In genomic region chr18:9536354-9537152, GRCh38 we compare ENCODE assay signal across 15 cellular contexts.
A peak's percentile ranks its signal among the peaks of the same experiment; 100 is the strongest.
DNase-seq lines count a peak whose midpoint lies in the region; ATAC-seq and TF ChIP-seq lines count a peak whose summit lies in the region.
"Had no signal": no experiment of that assay in that cellular context is flagged by ENCODE, and none has a peak within 500 bp of the region (broad histone marks: within the 10 kb centered on the region; RNA-seq: fewer than 3 reads in every experiment).

No MANE protein-coding gene starts in this region.

- peak overlapping the region; percentile 32 for H3K4me2 ChIP-seq in GM23248 (ENCODE audit: unreplicated experiment)
- no peak overlapping the region for H3K4me2 ChIP-seq in fibroblast of lung (ENCODE audit: extremely low read depth, insufficient read depth, low read length)

- H3K27ac Mint-ChIP-seq in natural killer cell treated with Interleukin-12 subunit alpha and Interleukin-12 subunit beta and Interleukin-15 and Interleukin-18, amount 100 ng/mL, for 72 hours = peak overlapping the region in 1 of 2 donors; percentile 69
- H3K27ac Mint-ChIP-seq: activated CD4-positive, alpha-beta memory T cell treated with anti-CD3 and anti-CD28 coated beads for 36 hours had no signal

- no peak overlapping the region for H3K4me3 ChIP-seq in GM23248
- no peak overlapping the region for H3K4me3 ChIP-seq in fibroblast of lung (replicated peaks in 1 of 4; ENCODE audit: control extremely low read depth in 1 of 4, insufficient read depth in 1 of 4, low read depth in 3 of 4, low read length in 4 of 4)
- no peak overlapping the region for H3K4me3 ChIP-seq in skeletal muscle cell (ENCODE audit: low read depth, low read length)
- H3K4me3 ChIP-seq in coronary artery = no peak overlapping the region
- H3K4me3 ChIP-seq: HAP-1, right atrium auricular region had no signal

- in situ Hi-C loops in GM23248 (cut with MboI) = no loop called here

- no peaks in the 10 kb centered on the region for H3K79me2 ChIP-seq in GM23248 (ENCODE audit: insufficient read depth)
- H3K79me2 ChIP-seq in fibroblast of lung (ENCODE audit: control insufficient read depth, insufficient read depth, low read length) = no peaks in the 10 kb centered on the region

- H3K9ac ChIP-seq in GM23248 = peak overlapping the region; percentile 67; the same call in 1 of the 2 replicates
- H3K9ac ChIP-seq in fibroblast of lung (ENCODE audit: insufficient read depth, low read length) = no peak overlapping the region

- no peak overlapping the region for H3K4me3 Mint-ChIP-seq in natural killer cell treated with Interleukin-12 subunit alpha and Interleukin-12 subunit beta and Interleukin-15 and Interleukin-18, amount 100 ng/mL, for 72 hours
- H3K4me3 Mint-ChIP-seq: activated CD4-positive, alpha-beta memory T cell treated with anti-CD3 and anti-CD28 coated beads for 36 hours had no signal

- peaks cover 43% of the 10 kb centered on the region for H3F3A ChIP-seq in GM23248 (ENCODE audit: insufficient read depth)

- H3K36me3 ChIP-seq in GM23248 (ENCODE audit: low read depth) (peaks cover 16% of the 10 kb centered on the region), fibroblast of lung (ENCODE audit: control insufficient read depth, insufficient read depth, low read length) (peaks cover 15% of the 10 kb centered on the region)

- H3K27ac ChIP-seq in GM23248 (peak overlapping the region; percentile 90), RWPE1 (peak overlapping the region; percentile 83), fibroblast of lung (ENCODE audit: insufficient read depth, low read length) (peak overlapping the region; percentile 86), coronary artery (peak overlapping the region in 1 of 2 donors; percentile 86)
- H3K27ac ChIP-seq: right atrium auricular region had no signal

- H4K20me1 ChIP-seq in GM23248 (ENCODE audit: insufficient read depth) (no peaks in the 10 kb centered on the region), fibroblast of lung (ENCODE audit: control insufficient read depth, extremely low read depth, insufficient read depth, low read length) (no peaks in the 10 kb centered on the region)

- TF ChIP-seq CTCF in RWPE1 (conservative IDR thresholded peaks at IDR 0.05; ENCODE audit: low read depth) = no peak
- TF ChIP-seq CTCF in fibroblast of lung (conservative IDR thresholded peaks at IDR 0.05 in 1 of 2, IDR thresholded peaks at IDR 0.05 in 1 of 2; ENCODE audit: low read depth in 1 of 2, low read length in 2 of 2) = no peak
- no peak for TF ChIP-seq CTCF in coronary artery (IDR thresholded peaks at IDR 0.05)

- no peaks in the 10 kb centered on the region for H3K27me3 ChIP-seq in GM23248 (replicated peaks; ENCODE audit: insufficient read depth)
- no peaks in the 10 kb centered on the region for H3K27me3 ChIP-seq in fibroblast of lung (ENCODE audit: control insufficient read depth, insufficient read depth, low read length)
- H3K27me3 ChIP-seq: right atrium auricular region had no signal

- ATAC-seq in natural killer cell treated with Interleukin-12 subunit alpha and Interleukin-12 subunit beta and Interleukin-15 and Interleukin-18, amount 100 ng/mL, for 72 hours = no peak
- ATAC-seq in GM19463 (IDR thresholded peaks at IDR 0.05; ENCODE audit: unreplicated experiment) = no peak

- no peaks in the 10 kb centered on the region for H3K27me3 Mint-ChIP-seq in natural killer cell treated with Interleukin-12 subunit alpha and Interleukin-12 subunit beta and Interleukin-15 and Interleukin-18, amount 100 ng/mL, for 72 hours
- H3K27me3 Mint-ChIP-seq: activated CD4-positive, alpha-beta memory T cell treated with anti-CD3 and anti-CD28 coated beads for 36 hours had no signal

- H3K36me3 Mint-ChIP-seq in natural killer cell treated with Interleukin-12 subunit alpha and Interleukin-12 subunit beta and Interleukin-15 and Interleukin-18, amount 100 ng/mL, for 72 hours = peaks cover 11% of the 10 kb centered on the region

- CTCF ChIA-PET in RWPE1 (lab: Yijun Ruan, JAX) = no interaction called here

- no peaks in the 10 kb centered on the region for H3K9me3 Mint-ChIP-seq in natural killer cell treated with Interleukin-12 subunit alpha and Interleukin-12 subunit beta and Interleukin-15 and Interleukin-18, amount 100 ng/mL, for 72 hours
- H3K9me3 Mint-ChIP-seq: activated CD4-positive, alpha-beta memory T cell treated with anti-CD3 and anti-CD28 coated beads for 36 hours had no signal

- POLR2A ChIA-PET in RWPE1 (lab: Yijun Ruan, JAX; ENCODE audit: low non-redundant PET) = no interaction called here

- WGBS in GM23248 (ENCODE audit: low coverage in 1 of 2, low lambda C conversion rate in 2 of 2, missing lambda C conversion rate in 2 of 2), 2 experiments = 81 to 83% methylated on average over 20 to 22 of the region's 24 CpGs

- H3K9me3 ChIP-seq in GM23248 (ENCODE audit: low read depth) = no peaks in the 10 kb centered on the region
- no peaks in the 10 kb centered on the region for H3K9me3 ChIP-seq in fibroblast of lung (ENCODE audit: control insufficient read depth, insufficient read depth, low read depth, low read length)
- H3K9me3 ChIP-seq: HAP-1, right atrium auricular region had no signal

- peaks cover 7 to 8% of the 10 kb centered on the region in 2 donors for H3K4me1 Mint-ChIP-seq in natural killer cell treated with Interleukin-12 subunit alpha and Interleukin-12 subunit beta and Interleukin-15 and Interleukin-18, amount 100 ng/mL, for 72 hours (ENCODE audit: low read depth in 2 of 2)

- H3K9me2 ChIP-seq in GM23248 (ENCODE audit: insufficient read depth) = no peaks in the 10 kb centered on the region

- DNase-seq in GM23248 = peak; percentile 73
- peak; percentile 84 for DNase-seq in RWPE1 (ENCODE audit: low spot score)
- DNase-seq in fibroblast of lung (ENCODE audit: low read depth in 2 of 2) = no peak
- DNase-seq in skeletal muscle cell (ENCODE audit: low read depth) = peak; percentile 31
- no peak for DNase-seq in natural killer cell treated with Interleukin-12 subunit alpha and Interleukin-12 subunit beta and Interleukin-15 and Interleukin-18, amount 100 ng/mL, for 72 hours (ENCODE audit: low spot score)
- DNase-seq in coronary artery (ENCODE audit: low spot score) = no peak
- no peak for DNase-seq in iPS-NIHi11 (ENCODE audit: low spot score)
- DNase-seq: activated CD4-positive, alpha-beta memory T cell treated with anti-CD3 and anti-CD28 coated beads for 36 hours; activated T-cell treated with anti-CD3 and anti-CD28 coated beads, Interleukin-2, amount 50 U/mL, for 48 hours; NCI-H2029 treated with DMSO at 0.1 percent for 48 hours; NCI-H524; OCI-M1 had no signal

- H3K4me1 ChIP-seq in GM23248 (ENCODE audit: insufficient read depth) = peaks cover 32% of the 10 kb centered on the region
- H3K4me1 ChIP-seq in fibroblast of lung (ENCODE audit: control insufficient read depth, extremely low read depth, insufficient read depth, low read length) = peaks cover 6% of the 10 kb centered on the region
- H3K4me1 ChIP-seq: HAP-1 had no signal

- H2AFZ ChIP-seq in GM23248 = no peak overlapping the region
- no peak overlapping the region for H2AFZ ChIP-seq in fibroblast of lung (ENCODE audit: low read length)

Comparison
In these comparisons a context has a peak if more than half of its experiments do, and no peak if none do; other contexts are left out.
1. DNase-seq: peak in GM23248 (single experiment), RWPE1 (single experiment) and skeletal muscle cell (single experiment); none in fibroblast of lung (0 of 2), natural killer cell treated with Interleukin-12 subunit alpha and Interleukin-12 subunit beta and Interleukin-15 and Interleukin-18, amount 100 ng/mL, for 72 hours (single experiment), coronary artery (single experiment) and iPS-NIHi11 (single experiment).